Comparison of ENCODE assay signal across 19 cellular contexts in genomic region chr14:28482644-28483043, GRCh38.
"Had no signal": no experiment of that assay in that cellular context is flagged by ENCODE, and none has a peak within 500 bp of the region (broad histone marks: within the 10 kb centered on the region; RNA-seq: fewer than 3 reads in every experiment).

No MANE protein-coding gene starts in this region.

- H3K36me3 ChIP-seq: colonic mucosa, neutrophil, right atrium auricular region, stomach, thoracic aorta, transverse colon had no signal

- H3K9me3 ChIP-seq: colonic mucosa, neutrophil, right atrium auricular region, stomach, thoracic aorta, transverse colon had no signal

- H3K27me3 ChIP-seq: colonic mucosa, foreskin keratinocyte, hepatocyte, neutrophil, right atrium auricular region, stomach, transverse colon had no signal

- H3K27ac ChIP-seq: colonic mucosa, foreskin keratinocyte, hepatocyte, neutrophil, right atrium auricular region, stomach, thoracic aorta, transverse colon had no signal

- ATAC-seq: foreskin keratinocyte, left colon, natural killer cell had no signal

- DNase-seq: colonic mucosa; dermis blood vessel endothelial cell; effector CD4-positive, alpha-beta T cell; endodermal cell; erythroblast; foreskin keratinocyte; head of caudate nucleus; left colon; natural killer cell; small intestine; stimulated activated CD4-positive, alpha-beta T cell treated with anti-CD3 and anti-CD28 coated beads, Interleukin-12 subunit alpha, Interleukin-12 subunit beta, amount 100 ng/mL, for 4 hours; stimulated activated naive CD4-positive, alpha-beta T cell; stomach; substantia nigra; transverse colon had no signal

- H3K4me3 ChIP-seq: colonic mucosa, hepatocyte, right atrium auricular region, stomach, thoracic aorta, transverse colon had no signal

- H3K4me1 ChIP-seq: colonic mucosa, foreskin keratinocyte, right atrium auricular region, stomach, transverse colon had no signal
